Comparison of ENCODE assay signal across 13 cellular contexts in genomic region chr1:151325231-151325630, GRCh38. TPM values are rescaled to one million over a fixed set of nuclear protein-coding genes. Genes with fewer than 3 reads are reported as not detected.
DNase-seq lines count a peak whose midpoint lies in the region; ATAC-seq, FAIRE-seq and TF ChIP-seq lines count a peak whose summit lies in the region.
"Had no signal": no experiment of that assay in that cellular context is flagged by ENCODE, and none has a peak within 500 bp of the region (broad histone marks: within the 10 kb centered on the region; RNA-seq: fewer than 3 reads in every experiment).

No MANE protein-coding gene starts in this region.

- peaks cover 14% of the 10 kb centered on the region for H3K36me3 Mint-ChIP-seq in astrocyte (ENCODE audit: low read depth, unreplicated experiment)
- H3K36me3 Mint-ChIP-seq in natural killer cell: no peaks in the 10 kb centered on the region

- no peak for FAIRE-seq in astrocyte (lab: Jason Lieb, UNC)
- FAIRE-seq: small intestine had no signal

- H3K9me3 ChIP-seq in BLaER1 treated with 17β-estradiol and CSF1 and Interleukin-3, amounts not matched to agents 10 nM and 100 nM (replicated peaks in 1 of 11): no peaks in the 10 kb centered on the region
- H3K9me3 ChIP-seq in astrocyte (ENCODE audit: insufficient read depth, low read depth, low read length): no peaks in the 10 kb centered on the region

- H3K4me3 Mint-ChIP-seq in astrocyte (ENCODE audit: unreplicated experiment) (peak overlapping the region; percentile 90), natural killer cell (peak overlapping the region; percentile 95)

- no peaks in the 10 kb centered on the region for H3K27me3 ChIP-seq in BLaER1 treated with 17β-estradiol and CSF1 and Interleukin-3, amounts not matched to agents 10 nM and 100 nM
- H3K27me3 ChIP-seq in astrocyte (ENCODE audit: insufficient read depth, low read length): no peaks in the 10 kb centered on the region

- H3K79me2 ChIP-seq in astrocyte (ENCODE audit: insufficient read depth, low read length): peaks cover 68% of the 10 kb centered on the region

- no peak for DNase-seq in HFF-Myc (ENCODE audit: extremely low read depth, low read depth)
- peak; percentile 42 for DNase-seq in astrocyte (ENCODE audit: low read depth)
- no peak for DNase-seq in natural killer cell
- no peak for DNase-seq in left lobe of liver (ENCODE audit: low spot score)
- no peak for DNase-seq in islet precursor cell
- no peak for DNase-seq in HT-29 (ENCODE audit: low spot score)
- DNase-seq in effector CD4-positive, alpha-beta T cell: no peak
- DNase-seq: left colon, MM.1S, NCI-H526 treated with DMSO at 0.1 percent for 48 hours, small intestine had no signal

- H3K9me3 Mint-ChIP-seq in astrocyte (ENCODE audit: unreplicated experiment): no peaks in the 10 kb centered on the region
- H3K9me3 Mint-ChIP-seq in natural killer cell: no peaks in the 10 kb centered on the region

- no peak overlapping the region for H2AFZ ChIP-seq in astrocyte (ENCODE audit: low read depth, low read length)

- H3K27ac Mint-ChIP-seq in astrocyte (ENCODE audit: unreplicated experiment) (peak overlapping the region; percentile 88), natural killer cell (peak overlapping the region; percentile 95 to 97)

- peak overlapping the region in 5 of 11 experiments; percentile 1 to 100 (median 97); a peak in 4 of 22 replicates for H3K27ac ChIP-seq in BLaER1 treated with 17β-estradiol and CSF1 and Interleukin-3, amounts not matched to agents 10 nM and 100 nM
- H3K27ac ChIP-seq in astrocyte (ENCODE audit: low read depth, low read length): peak overlapping the region; percentile 93

- peak overlapping the region in 4 of 10 experiments; percentile 6 to 81 (median 65); a peak in 4 of 20 replicates for H3K4me3 ChIP-seq in BLaER1 treated with 17β-estradiol and CSF1 and Interleukin-3, amounts not matched to agents 10 nM and 100 nM
- peak overlapping the region; percentile 50 for H3K4me3 ChIP-seq in HFF-Myc (replicated peaks; ENCODE audit: low read depth, low read length)
- H3K4me3 ChIP-seq in astrocyte (ENCODE audit: insufficient read depth, low read depth, low read length): peak overlapping the region; percentile 92

- no peaks in the 10 kb centered on the region for H3K27me3 Mint-ChIP-seq in astrocyte (ENCODE audit: low read depth, unreplicated experiment)
- H3K27me3 Mint-ChIP-seq in natural killer cell (ENCODE audit: low read depth in 2 of 2): no peaks in the 10 kb centered on the region

- H3K4me1 Mint-ChIP-seq in astrocyte (ENCODE audit: low read depth, unreplicated experiment) (peaks cover 12% of the 10 kb centered on the region), natural killer cell (peaks cover 44 to 56% of the 10 kb centered on the region in 2 donors)

- H3K9ac ChIP-seq in BLaER1 treated with 17β-estradiol and CSF1 and Interleukin-3, amounts not matched to agents 10 nM and 100 nM: peak overlapping the region in 8 of 11 experiments; percentile 5 to 99 (median 97); a peak in 7 of 22 replicates
- peak overlapping the region; percentile 93 for H3K9ac ChIP-seq in astrocyte (ENCODE audit: low read length)

- peak overlapping the region; percentile 92 to 99 (median 98) for H3K4me2 ChIP-seq in BLaER1 treated with 17β-estradiol and CSF1 and Interleukin-3, amounts not matched to agents 10 nM and 100 nM
- H3K4me2 ChIP-seq in astrocyte (ENCODE audit: low read length): peak overlapping the region; percentile 99

- ATAC-seq in natural killer cell (no peak), left lobe of liver (no peak)
- ATAC-seq: left colon had no signal

- H3K36me3 ChIP-seq in BLaER1 treated with 17β-estradiol and CSF1 and Interleukin-3, amounts not matched to agents 10 nM and 100 nM: peaks cover 41 to 58% (median 54%) of the 10 kb centered on the region in 11 experiments
- peaks cover 24% of the 10 kb centered on the region for H3K36me3 ChIP-seq in astrocyte (ENCODE audit: insufficient read depth, low read length)

- intact Hi-C loops in natural killer cell (cut with micrococcal nuclease): no loop called here

- H4K20me1 ChIP-seq in BLaER1 treated with 17β-estradiol and CSF1 and Interleukin-3, amounts not matched to agents 10 nM and 100 nM: peaks cover 1 to 62% (median 23%) of the 10 kb centered on the region in 11 experiments; a peak in 14 of 22 replicates
- peaks cover 49% of the 10 kb centered on the region for H4K20me1 ChIP-seq in astrocyte (ENCODE audit: insufficient read depth, low read length)

- TF ChIP-seq CTCF in HFF-Myc (IDR thresholded peaks at IDR 0.05; ENCODE audit: low read depth, low read length, missing control alignments): no peak
- TF ChIP-seq CTCF in astrocyte (IDR thresholded peaks at IDR 0.05; ENCODE audit: insufficient read depth, low read depth, low read length): no peak
- TF ChIP-seq CTCF in natural killer cell (IDR thresholded peaks at IDR 0.05): no peak

- peaks cover 27 to 49% (median 37%) of the 10 kb centered on the region in 10 experiments for H3K4me1 ChIP-seq in BLaER1 treated with 17β-estradiol and CSF1 and Interleukin-3, amounts not matched to agents 10 nM and 100 nM
- H3K4me1 ChIP-seq in astrocyte (ENCODE audit: insufficient read depth, low read length): peaks cover 29% of the 10 kb centered on the region

RNA-seq across cellular contexts. Expression of gene PI4KB, which starts 2.0 kb away (rescaled TPM):
- 59.4 and 67.8 TPM in 2 replicates for total RNA-seq in astrocyte
- 10 to 100 TPM; 68.2 to 99.3 (median 95.0) TPM for total RNA-seq in natural killer cell
- 21.2 TPM for total RNA-seq in left lobe of liver
- total RNA-seq in HT-29 (2014; rRNA removed; shearing (Covaris generic)): 35.9 and 42.7 TPM in 2 replicates

RNA-seq across cellular contexts. Expression of gene RFX5, which starts 21.8 kb away (rescaled TPM):
- total RNA-seq in astrocyte (55.3 and 61.3 TPM in 2 replicates), natural killer cell (100 to 1,000 TPM in 2 of 3 donors, 10 to 100 TPM in 1; 72.6 to 111 (median 110) TPM), left lobe of liver (12.2 TPM)
- 50.4 and 54.9 TPM in 2 replicates for total RNA-seq in HT-29 (2014; rRNA removed; shearing (Covaris generic))

RNA-seq across cellular contexts. Expression of gene ZNF687, which starts 43.1 kb away (rescaled TPM):
- total RNA-seq in astrocyte (15.4 and 19.1 TPM in 2 replicates), natural killer cell (10 to 100 TPM; 48.1 to 52.2 (median 48.6) TPM), left lobe of liver (13.6 TPM)
- 39.2 TPM in 2 replicates for total RNA-seq in HT-29 (2014; rRNA removed; shearing (Covaris generic))

RNA-seq across cellular contexts. Expression of gene SELENBP1, which starts 47.3 kb away (rescaled TPM):
- total RNA-seq in astrocyte (7.2 and 7.3 TPM in 2 replicates), natural killer cell (not detected), left lobe of liver (408 TPM)
- 39.2 and 46.7 TPM in 2 replicates for total RNA-seq in HT-29 (2014; rRNA removed; shearing (Covaris generic))
- total RNA-seq: T-helper 2 cell treated with Interferon-gamma antibody and Interleukin-4, amounts not matched to agents 100 ng/mL and 5 ng/mL, for 36 hours had no signal
